26 cellular contexts compared by ENCODE assay signal in genomic region chr1:87506147-87506546, GRCh38.
"Had no signal": no experiment of that assay in that cellular context is flagged by ENCODE, and none has a peak within 500 bp of the region (broad histone marks: within the 10 kb centered on the region; RNA-seq: fewer than 3 reads in every experiment).

No MANE protein-coding gene starts in this region.

- ATAC-seq: activated CD8-positive, alpha-beta T cell treated with anti-CD3 and anti-CD28 coated beads, Interleukin-2, amount 10 ng/mL, durations not matched to agents 7 days and 5 days; gastrocnemius medialis; naive thymus-derived CD8-positive, alpha-beta T cell; stimulated activated memory B cell treated with anti-CD40 and anti-IgM and Interleukin-4, amounts not matched to agents 10 μg/mL and 1 μg/mL and 100 μg/mL, for 72 hours had no signal

- H3K4me3 ChIP-seq: adrenal gland, ascending aorta, esophagus squamous epithelium, gastrocnemius medialis, left ventricle myocardium inferior, sigmoid colon, smooth muscle cell, stomach, suprapubic skin, transverse colon, uterus had no signal

- DNase-seq: activated CD4-positive, alpha-beta T cell treated with anti-CD3 and anti-CD28 coated beads, Interleukin-2, amount 10 ng/mL, durations not matched to agents 7 days and 5 days; activated CD4-positive, CD25-positive, alpha-beta regulatory T cell treated with anti-CD3 and anti-CD28 coated beads, Interleukin-2, amount 50 U/mL, for 72 hours; activated CD8-positive, alpha-beta T cell treated with anti-CD3 and anti-CD28 coated beads, Interleukin-2, amount 10 ng/mL, durations not matched to agents 7 days and 5 days; activated naive CD4-positive, alpha-beta T cell; activated T-cell treated with anti-CD3 and anti-CD28 coated beads, Interleukin-2, amount 50 U/mL, for 24 hours; adrenal gland; brain microvascular endothelial cell; central memory CD4-positive, alpha-beta T cell; dermis blood vessel endothelial cell; effector CD8-positive, alpha-beta T cell; esophagus squamous epithelium; gastrocnemius medialis; hypothalamus; left ventricle myocardium inferior; naive thymus-derived CD8-positive, alpha-beta T cell; retina; sigmoid colon; stimulated activated CD4-positive, alpha-beta T cell treated with anti-CD3 and anti-CD28 coated beads, Interleukin-15, amount 100 ng/mL, for 24 hours; stomach; transverse colon; uterus; WERI-Rb-1 had no signal
